1 cellular context compared by ENCODE assay signal in the genomic region with DNA sequence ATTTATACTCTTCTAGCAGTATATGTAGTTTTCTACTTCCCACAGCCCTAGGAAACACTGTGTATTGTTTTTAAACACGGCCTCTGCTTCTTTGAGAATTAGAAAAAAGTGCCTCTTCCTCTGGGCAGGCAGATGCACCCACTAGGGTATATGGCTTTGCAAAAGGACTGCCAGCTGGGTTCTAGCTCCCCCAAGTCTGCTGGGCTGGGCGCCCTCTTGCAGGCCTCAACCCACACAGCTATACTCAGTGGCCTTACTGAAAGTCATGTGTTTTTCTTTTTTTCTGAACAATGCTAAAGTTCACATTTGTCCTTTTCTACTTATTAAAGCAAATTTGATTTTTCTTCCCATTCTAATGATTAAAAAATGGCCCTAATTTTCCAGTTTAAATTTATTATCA.
TF ChIP-seq lines count a peak whose summit lies in the region.

No MANE protein-coding gene starts in this region.

TF ChIP-seq in WTC11, 78 proteins besides CTCF, POLR2A, EP300 and RAD21 (continued from another document):
- TF ChIP-seq CBFB (CRISPR knock-in tag; IDR thresholded peaks at IDR 0.05; ENCODE audit: low read depth), result no peak
